Comparison of ENCODE assay signal across 16 cellular contexts in genomic region chr3:44960387-44961026, GRCh38. TPM values are rescaled to one million over a fixed set of nuclear protein-coding genes. Genes with fewer than 3 reads are reported as not detected.
DNase-seq lines count a peak whose midpoint lies in the region; ATAC-seq, FAIRE-seq and TF ChIP-seq lines count a peak whose summit lies in the region.
"Had no signal": no experiment of that assay in that cellular context is flagged by ENCODE, and none has a peak within 500 bp of the region (broad histone marks: within the 10 kb centered on the region; RNA-seq: fewer than 3 reads in every experiment).

No MANE protein-coding gene starts in this region.

- intact Hi-C loops in K562 (cut with micrococcal nuclease) = no loop called here

- peaks cover 33% of the 10 kb centered on the region for H3K36me3 ChIP-seq in K562 (ENCODE audit: control insufficient read depth, insufficient read depth, low read length)
- H3K36me3 ChIP-seq: SJSA1 had no signal

- no peak for TF ChIP-seq CTCF in K562 (IDR thresholded peaks at IDR 0.05 in 2 of 3, conservative IDR thresholded peaks at IDR 0.05 in 1 of 3; ENCODE audit: insufficient read depth in 2 of 3, low read depth in 1 of 3, low read length in 3 of 3)

- H3K27me3 Mint-ChIP-seq in activated naive CD8-positive, alpha-beta T cell treated with anti-CD3 and anti-CD28 coated beads, Interleukin-2, amount 50 U/mL, for 24 hours = no peaks in the 10 kb centered on the region
- H3K27me3 Mint-ChIP-seq in activated naive CD8-positive, alpha-beta T cell treated with anti-CD3 and anti-CD28 coated beads for 36 hours = no peaks in the 10 kb centered on the region
- H3K27me3 Mint-ChIP-seq: activated naive CD8-positive, alpha-beta T cell had no signal

- H4K20me1 ChIP-seq in K562 (replicated peaks; ENCODE audit: control insufficient read depth, insufficient read depth, low read length) = peaks cover 20% of the 10 kb centered on the region

- peaks cover 5 to 6% of the 10 kb centered on the region in 2 experiments; a peak in 4 of 5 replicates for H3K4me1 ChIP-seq in K562 (replicated peaks in 1 of 2; ENCODE audit: control insufficient read depth in 2 of 2, insufficient read depth in 2 of 2, low read length in 2 of 2)
- H3K4me1 ChIP-seq: parathyroid adenoma had no signal

- H3K9me3 ChIP-seq in K562 (replicated peaks; ENCODE audit: control insufficient read depth, insufficient read depth, low read depth, low read length) = no peaks in the 10 kb centered on the region
- H3K9me3 ChIP-seq: SJSA1, thoracic aorta had no signal

- H3K27me3 ChIP-seq in K562 (ENCODE audit: control insufficient read depth in 2 of 2, insufficient read depth in 2 of 2, low read length in 2 of 2) = no peaks in the 10 kb centered on the region
- H3K27me3 ChIP-seq: SJSA1 had no signal

- H2AFZ ChIP-seq in K562 (ENCODE audit: low read depth, low read length) = no peak overlapping the region
- H2AFZ ChIP-seq: parathyroid adenoma had no signal

- H3K27ac Mint-ChIP-seq in activated naive CD8-positive, alpha-beta T cell treated with anti-CD3 and anti-CD28 coated beads, Interleukin-2, amount 50 U/mL, for 24 hours = no peak overlapping the region
- no peak overlapping the region for H3K27ac Mint-ChIP-seq in activated naive CD8-positive, alpha-beta T cell treated with anti-CD3 and anti-CD28 coated beads for 36 hours
- H3K27ac Mint-ChIP-seq: activated naive CD8-positive, alpha-beta T cell; endodermal cell had no signal

- CTCF ChIA-PET in K562 (lab: Yijun Ruan, JAX; ENCODE audit: low intra/inter-chr PET ratio) = no interaction called here

- WGBS in K562 (ENCODE audit: insufficient coverage, low coverage, missing lambda C conversion rate) = 84% methylated on average over 3 of the region's 3 CpGs

- in situ Hi-C loops in K562 (cut with MboI) = no loop called here

- H3K27ac ChIP-seq in K562 (ENCODE audit: extremely low read depth, low read depth, low read length) = no peak overlapping the region
- H3K27ac ChIP-seq: parathyroid adenoma, SJSA1, thoracic aorta had no signal

- H3K9me3 Mint-ChIP-seq in activated naive CD8-positive, alpha-beta T cell treated with anti-CD3 and anti-CD28 coated beads, Interleukin-2, amount 50 U/mL, for 24 hours = no peaks in the 10 kb centered on the region
- H3K9me3 Mint-ChIP-seq in activated naive CD8-positive, alpha-beta T cell treated with anti-CD3 and anti-CD28 coated beads for 36 hours = no peaks in the 10 kb centered on the region
- H3K9me3 Mint-ChIP-seq: endodermal cell had no signal

- H3K9ac ChIP-seq in K562 (ENCODE audit: insufficient read depth in 1 of 2, low read depth in 2 of 2, low read length in 2 of 2) = no peak overlapping the region
- H3K9ac ChIP-seq: parathyroid adenoma had no signal

- FAIRE-seq in K562 (lab: Jason Lieb, UNC) = no peak

- H3K4me3 ChIP-seq in K562 = no peak overlapping the region
- H3K4me3 ChIP-seq: SJSA1, thoracic aorta had no signal

- TF ChIP-seq POLR2A in K562 (conservative IDR thresholded peaks at IDR 0.05) = no peak

- peaks cover 50% of the 10 kb centered on the region for H3K79me2 ChIP-seq in K562 (ENCODE audit: control insufficient read depth, insufficient read depth, low read length)

- no peak for DNase-seq in activated naive CD8-positive, alpha-beta T cell treated with anti-CD3 and anti-CD28 coated beads, Interleukin-2, amount 50 U/mL, for 24 hours
- DNase-seq in activated naive CD8-positive, alpha-beta T cell treated with anti-CD3 and anti-CD28 coated beads for 36 hours = no peak
- DNase-seq in K562 (ENCODE audit: extremely low read depth in 1 of 4, low spot score in 3 of 4) = no peak
- peak; percentile 69 for DNase-seq in stromal cell of bone marrow (ENCODE audit: low read depth)
- DNase-seq in NCI-H2029 (lab: John Stamatoyannopoulos, UW) = no peak
- no peak for DNase-seq in NCI-H2227 treated with DMSO at 0.1 percent for 48 hours (lab: John Stamatoyannopoulos, UW)
- no peak for DNase-seq in germinal center (ENCODE audit: low spot score)
- DNase-seq: caudate nucleus; endodermal cell; NCI-H2081; stimulated activated CD4-positive, alpha-beta T cell treated with anti-CD3 and anti-CD28 coated beads, Interleukin-12 subunit alpha, Interleukin-12 subunit beta, amount 100 ng/mL, for 4 hours had no signal

- H3K9me1 ChIP-seq in K562 (ENCODE audit: control insufficient read depth, insufficient read depth, low read length) = no peaks in the 10 kb centered on the region

- no peak for TF ChIP-seq EP300 in K562 (IDR thresholded peaks at IDR 0.05; ENCODE audit: low read length)

- H3K36me3 Mint-ChIP-seq in activated naive CD8-positive, alpha-beta T cell treated with anti-CD3 and anti-CD28 coated beads, Interleukin-2, amount 50 U/mL, for 24 hours (ENCODE audit: low read depth) = no peaks in the 10 kb centered on the region
- H3K36me3 Mint-ChIP-seq in activated naive CD8-positive, alpha-beta T cell treated with anti-CD3 and anti-CD28 coated beads for 36 hours = peaks cover 4% of the 10 kb centered on the region

- no TSS peak for BruUV-seq in K562 (replicated peaks; lab: Mats Ljungman, UMichigan)

- TF ChIP-seq RAD21 in K562 (CRISPR knock-in tag; conservative IDR thresholded peaks at IDR 0.05 in 1 of 2, IDR thresholded peaks at IDR 0.05 in 1 of 2) = no peak

- no peak overlapping the region for H3K4me3 Mint-ChIP-seq in activated naive CD8-positive, alpha-beta T cell treated with anti-CD3 and anti-CD28 coated beads, Interleukin-2, amount 50 U/mL, for 24 hours
- no peak overlapping the region for H3K4me3 Mint-ChIP-seq in activated naive CD8-positive, alpha-beta T cell treated with anti-CD3 and anti-CD28 coated beads for 36 hours
- H3K4me3 Mint-ChIP-seq: activated naive CD8-positive, alpha-beta T cell; endodermal cell had no signal

- H3K4me1 Mint-ChIP-seq in activated naive CD8-positive, alpha-beta T cell treated with anti-CD3 and anti-CD28 coated beads, Interleukin-2, amount 50 U/mL, for 24 hours = peaks cover 5% of the 10 kb centered on the region
- peaks cover 19% of the 10 kb centered on the region for H3K4me1 Mint-ChIP-seq in activated naive CD8-positive, alpha-beta T cell treated with anti-CD3 and anti-CD28 coated beads for 36 hours

- no peak overlapping the region for H3K4me2 ChIP-seq in K562 (ENCODE audit: insufficient read depth, low read length)

- peak; percentile 20 for ATAC-seq in activated naive CD8-positive, alpha-beta T cell treated with anti-CD3 and anti-CD28 coated beads, Interleukin-2, amount 50 U/mL, for 24 hours
- ATAC-seq in HG03066 (IDR thresholded peaks at IDR 0.05; ENCODE audit: low read depth, unreplicated experiment) (peak; percentile 46), K562 (no peak)

- POLR2A ChIA-PET in K562 (lab: Yijun Ruan, JAX) = interaction anchor here (0.6 to 1.2 kb wide), 5 partner anchors 9 to 140 kb away, joined by 3 to 6 read pairs (median 4); no protein-coding TSS in a partner anchor

TF ChIP-seq in K562, 482 proteins besides CTCF, POLR2A, EP300 and RAD21 (continues in another document):
- TF ChIP-seq DLX4 (CRISPR knock-in tag; IDR thresholded peaks at IDR 0.05) = no peak

RNA-seq across cellular contexts. Expression of gene ZDHHC3, which starts 15.5 kb away (rescaled TPM):
- 10 to 100 TPM; 39.1 to 39.5 TPM for total RNA-seq in activated naive CD8-positive, alpha-beta T cell treated with anti-CD3 and anti-CD28 coated beads for 36 hours
- total RNA-seq in K562 (2011; cell fraction: chromatin; rRNA removed; ENCODE audit: low replicate concordance) = 109 and 142 TPM in 2 replicates
- 125 and 127 TPM in 2 replicates for total RNA-seq in K562 (2011; cell fraction: nucleolus; rRNA removed)
- 125 and 135 TPM in 2 replicates for total RNA-seq in K562 (2011; cell fraction: nucleoplasm; rRNA removed)
- total RNA-seq in K562 (2014; rRNA removed) (77.1 and 78.6 TPM in 2 replicates), K562 (2014; rRNA removed; fragmentation: Illumina TruSeq; extraction: Trizol) (60.2 and 61.9 TPM in 2 replicates), K562 (2015; rRNA removed; fragmentation: Illumina TruSeq; extraction: Trizol) (62.0 and 67.2 TPM in 2 replicates), K562 (2021) (78.4 and 81.8 TPM in 2 replicates)
- polyA plus RNA-seq in K562 (2011; rRNA removed) (120 and 137 TPM in 2 replicates), K562 (2014; fragmentation: Illumina TruSeq; extraction: Trizol) (98.3 and 100 TPM in 2 replicates), K562 (2014; fragmentation: Nextera tagmentation; extraction: Ambion mirVana) (10 to 100 TPM; 10.3 to 11.5 TPM), K562 (2014; rRNA removed) (50.4 and 57.0 TPM in 2 replicates)
- 128 and 154 TPM in 2 replicates for polyA plus RNA-seq in K562 (2011; cell fraction: cytosol; rRNA removed)
- polyA plus RNA-seq in K562 (2011; cell fraction: nucleus; rRNA removed) = 109 and 127 TPM in 2 replicates
- polyA plus RNA-seq in K562 (2012) = 64.4 and 69.1 TPM in 2 replicates
- polyA minus RNA-seq in K562 (2011; rRNA and poly(A)+ RNA removed) = 182 and 274 TPM in 2 replicates
- polyA minus RNA-seq in K562 (2011; cell fraction: cytosol; rRNA and poly(A)+ RNA removed) = 53.8 and 89.1 TPM in 2 replicates
- polyA minus RNA-seq in K562 (2011; cell fraction: nucleus; rRNA and poly(A)+ RNA removed) = 47.1 and 72.9 TPM in 2 replicates

RNA-seq across cellular contexts. Expression of gene EXOSC7, which starts 15.5 kb away (rescaled TPM):
- 10 to 100 TPM; 91.6 to 92.0 TPM for total RNA-seq in activated naive CD8-positive, alpha-beta T cell treated with anti-CD3 and anti-CD28 coated beads for 36 hours
- total RNA-seq in K562 (2011; cell fraction: chromatin; rRNA removed; ENCODE audit: low replicate concordance) = 124 and 137 TPM in 2 replicates
- 87.0 and 90.4 TPM in 2 replicates for total RNA-seq in K562 (2011; cell fraction: nucleolus; rRNA removed)
- 129 and 185 TPM in 2 replicates for total RNA-seq in K562 (2011; cell fraction: nucleoplasm; rRNA removed)
- total RNA-seq in K562 (2014; rRNA removed) (112 and 119 TPM in 2 replicates), K562 (2014; rRNA removed; fragmentation: Illumina TruSeq; extraction: Trizol) (119 TPM in 2 replicates), K562 (2015; rRNA removed; fragmentation: Illumina TruSeq; extraction: Trizol) (105 and 107 TPM in 2 replicates), K562 (2021) (87.4 and 98.3 TPM in 2 replicates)
- polyA plus RNA-seq in K562 (2011; rRNA removed) (132 and 154 TPM in 2 replicates), K562 (2014; fragmentation: Illumina TruSeq; extraction: Trizol) (88.5 and 99.2 TPM in 2 replicates), K562 (2014; fragmentation: Nextera tagmentation; extraction: Ambion mirVana) (100 to 1,000 TPM; 236 to 237 TPM), K562 (2014; rRNA removed) (110 and 134 TPM in 2 replicates)
- 67.9 and 117 TPM in 2 replicates for polyA plus RNA-seq in K562 (2011; cell fraction: cytosol; rRNA removed)
- polyA plus RNA-seq in K562 (2011; cell fraction: nucleus; rRNA removed) = 104 and 118 TPM in 2 replicates
- 61.4 and 143 TPM in 2 replicates for polyA plus RNA-seq in K562 (2012)
- 130 and 154 TPM in 2 replicates for polyA minus RNA-seq in K562 (2011; rRNA and poly(A)+ RNA removed)
- polyA minus RNA-seq in K562 (2011; cell fraction: cytosol; rRNA and poly(A)+ RNA removed) = 25.9 and 38.0 TPM in 2 replicates
- polyA minus RNA-seq in K562 (2011; cell fraction: nucleus; rRNA and poly(A)+ RNA removed) = 37.3 and 60.9 TPM in 2 replicates
